ENCODE assay signal across 21 cellular contexts in the genomic region with DNA sequence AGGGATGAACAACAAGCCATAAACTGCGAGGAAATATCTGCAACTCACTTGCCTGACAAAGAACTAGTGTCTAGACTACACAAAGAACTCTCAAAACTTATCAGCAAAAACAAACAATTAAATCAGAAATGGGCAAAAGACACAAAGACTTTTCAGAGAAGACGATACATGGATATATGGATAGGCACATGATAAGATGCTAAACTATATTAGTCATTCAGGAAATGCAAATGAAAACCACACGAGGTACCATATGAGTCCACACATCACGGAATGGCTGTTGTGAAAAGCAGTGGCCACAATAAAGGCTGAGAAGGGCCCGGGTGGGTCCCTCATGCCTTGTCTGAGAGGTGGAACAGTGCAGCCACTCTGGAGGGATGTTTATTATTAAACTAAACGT.
DNase-seq lines count a peak whose midpoint lies in the region; ATAC-seq and TF ChIP-seq lines count a peak whose summit lies in the region.
"Had no signal": no experiment of that assay in that cellular context is flagged by ENCODE, and none has a peak within 500 bp of the region (broad histone marks: within the 10 kb centered on the region; RNA-seq: fewer than 3 reads in every experiment).

No MANE protein-coding gene starts in this region.

- no peak overlapping the region for H2AFZ ChIP-seq in MM.1S (ENCODE audit: low read length)

- peak; percentile 32 to 49 for ATAC-seq in activated CD4-positive, CD25-positive, alpha-beta regulatory T cell treated with anti-CD3 and anti-CD28 coated beads, Interleukin-2, amount 50 U/mL, for 24 hours
- ATAC-seq in HG02884 (IDR thresholded peaks at IDR 0.05; ENCODE audit: unreplicated experiment) (peak; percentile 82), HG02938 (IDR thresholded peaks at IDR 0.05; ENCODE audit: unreplicated experiment) (no peak)
- ATAC-seq: mucosa of descending colon, PC-3, sciatic nerve had no signal

- no peak overlapping the region for H3K9ac ChIP-seq in MM.1S (ENCODE audit: low read length)
- H3K9ac ChIP-seq: BLaER1 had no signal

- no peaks in the 10 kb centered on the region for H4K20me1 ChIP-seq in MM.1S (ENCODE audit: insufficient read depth, low read length)
- H4K20me1 ChIP-seq: BLaER1 had no signal

- TF ChIP-seq CTCF in GM12865 (IDR thresholded peaks at IDR 0.05; ENCODE audit: insufficient read depth, low read depth, low read length, missing control alignments) (no peak), MM.1S (IDR thresholded peaks at IDR 0.05; ENCODE audit: low read length) (no peak)

- in situ Hi-C loops in SK-MEL-5 (cut with HindIII; ENCODE audit: low pct_unique_long_range_greater_than_20kb, low sequenced_read_pairs): no loop called here

- no peaks in the 10 kb centered on the region for H3K79me2 ChIP-seq in MM.1S (ENCODE audit: low read length)

- H3K9me3 ChIP-seq in MM.1S (replicated peaks; ENCODE audit: insufficient read depth, low read length): no peaks in the 10 kb centered on the region
- H3K9me3 ChIP-seq: colonic mucosa, mucosa of descending colon, upper lobe of left lung had no signal

- no peak for DNase-seq in activated CD4-positive, CD25-positive, alpha-beta regulatory T cell treated with anti-CD3 and anti-CD28 coated beads, Interleukin-2, amount 50 U/mL, for 72 hours
- peak; percentile 20 for DNase-seq in GM12865 (ENCODE audit: low read depth)
- peak; percentile 97 for DNase-seq in SK-MEL-5 (ENCODE audit: low read depth, low spot score)
- DNase-seq in NCI-H2081 (lab: John Stamatoyannopoulos, UW): no peak
- no peak for DNase-seq in MM.1S
- DNase-seq: activated CD4-positive, alpha-beta T cell treated with anti-CD3 and anti-CD28 coated beads, Interleukin-2, amount 50 U/mL, for 4 hours; activated effector memory CD4-positive, alpha-beta T cell treated with anti-CD3 and anti-CD28 coated beads, Interleukin-2, amount 50 U/mL, for 16 hours; colonic mucosa; mucosa of descending colon; NCI-H526 treated with DMSO at 0.1 percent for 48 hours; PC-3; stimulated activated naive CD4-positive, alpha-beta T cell; upper lobe of left lung had no signal

- H3F3A ChIP-seq in MM.1S (ENCODE audit: insufficient read depth, low read length): no peaks in the 10 kb centered on the region

- no peak overlapping the region for H3K4me2 ChIP-seq in MM.1S (ENCODE audit: low read depth, low read length)
- H3K4me2 ChIP-seq: BLaER1 had no signal

- H3K27me3 ChIP-seq in MM.1S (replicated peaks; ENCODE audit: insufficient read depth, low read length): no peaks in the 10 kb centered on the region
- H3K27me3 ChIP-seq: BLaER1, colonic mucosa, upper lobe of left lung had no signal

- H3K4me1 ChIP-seq in MM.1S (ENCODE audit: low read length): no peaks in the 10 kb centered on the region
- H3K4me1 ChIP-seq: colonic mucosa, upper lobe of left lung had no signal

- no peaks in the 10 kb centered on the region for H3K36me3 ChIP-seq in MM.1S (replicated peaks; ENCODE audit: insufficient read depth, low read length)
- H3K36me3 ChIP-seq: BLaER1, colonic mucosa, upper lobe of left lung had no signal

- H3K4me3 ChIP-seq in GM12865 (ENCODE audit: low read depth, low read length) (no peak overlapping the region), MM.1S (ENCODE audit: low read length) (no peak overlapping the region)
- H3K4me3 ChIP-seq: BLaER1, colonic mucosa, mucosa of descending colon, SK-N-MC, upper lobe of left lung had no signal

- no peak overlapping the region for H3K27ac ChIP-seq in MM.1S (ENCODE audit: low read length)
- H3K27ac ChIP-seq: 22Rv1, BLaER1, colonic mucosa, HL-60, SK-N-MC, upper lobe of left lung had no signal

- H3K9me2 ChIP-seq in MM.1S (replicated peaks; ENCODE audit: insufficient read depth, low read length): no peaks in the 10 kb centered on the region

Comparison
In these comparisons a context has a peak if more than half of its experiments do, and no peak if none do; other contexts are left out.
1. DNase-seq: peak in GM12865 (single experiment) and SK-MEL-5 (single experiment); none in activated CD4-positive, CD25-positive, alpha-beta regulatory T cell treated with anti-CD3 and anti-CD28 coated beads, Interleukin-2, amount 50 U/mL, for 72 hours (single experiment), NCI-H2081 (0 of 2) and MM.1S (single experiment).